1 cellular context compared by ENCODE assay signal in the genomic region with DNA sequence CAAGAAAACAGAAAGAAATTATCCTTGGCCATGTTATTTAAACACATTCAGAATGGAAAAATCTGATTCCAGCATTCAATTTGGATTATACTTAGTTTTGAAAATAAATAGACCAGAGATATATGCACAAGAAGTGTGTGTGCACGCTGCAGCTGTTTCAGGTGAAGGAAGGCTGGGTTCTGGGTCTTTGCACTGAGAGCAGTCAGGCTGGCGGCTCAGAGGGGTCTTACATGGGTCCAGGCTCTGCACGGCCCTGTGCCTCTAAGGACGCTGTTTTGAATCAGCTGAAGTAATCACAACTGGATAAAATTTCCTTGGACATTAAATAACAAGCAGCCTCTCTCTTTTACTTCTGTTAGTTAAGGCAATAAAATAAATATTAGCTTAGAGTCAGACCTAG.
TF ChIP-seq lines count a peak whose summit lies in the region.

No MANE protein-coding gene starts in this region.

TF ChIP-seq in IMR-90, 13 proteins besides CTCF, POLR2A, EP300 and RAD21:
- TF ChIP-seq NFE2L2 (IDR thresholded peaks at IDR 0.05; ENCODE audit: low read depth, low read length) = no peak
- no peak for TF ChIP-seq RCOR1 (IDR thresholded peaks at IDR 0.05; ENCODE audit: insufficient replicate concordance, low read length)
- TF ChIP-seq SMC3 (IDR thresholded peaks at IDR 0.05; ENCODE audit: low read depth, low read length) = no peak
- TF ChIP-seq MAFK (IDR thresholded peaks at IDR 0.05; ENCODE audit: low read depth, low read length) = no peak
- TF ChIP-seq FOS (IDR thresholded peaks at IDR 0.05; ENCODE audit: low read depth, low read length) = no peak
- TF ChIP-seq MAZ (IDR thresholded peaks at IDR 0.05; ENCODE audit: borderline replicate concordance, low read depth, low read length) = no peak
- no peak for TF ChIP-seq MXI1 (IDR thresholded peaks at IDR 0.05; ENCODE audit: borderline replicate concordance, low read depth, low read length)
- TF ChIP-seq, protein P1, sequence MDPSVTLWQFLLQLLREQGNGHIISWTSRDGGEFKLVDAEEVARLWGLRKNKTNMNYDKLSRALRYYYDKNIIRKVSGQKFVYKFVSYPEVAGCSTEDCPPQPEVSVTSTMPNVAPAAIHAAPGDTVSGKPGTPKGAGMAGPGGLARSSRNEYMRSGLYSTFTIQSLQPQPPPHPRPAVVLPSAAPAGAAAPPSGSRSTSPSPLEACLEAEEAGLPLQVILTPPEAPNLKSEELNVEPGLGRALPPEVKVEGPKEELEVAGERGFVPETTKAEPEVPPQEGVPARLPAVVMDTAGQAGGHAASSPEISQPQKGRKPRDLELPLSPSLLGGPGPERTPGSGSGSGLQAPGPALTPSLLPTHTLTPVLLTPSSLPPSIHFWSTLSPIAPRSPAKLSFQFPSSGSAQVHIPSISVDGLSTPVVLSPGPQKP (IDR thresholded peaks at IDR 0.05; ENCODE audit: borderline replicate concordance, low read depth, low read length) = no peak
- TF ChIP-seq BHLHE40 (IDR thresholded peaks at IDR 0.05; ENCODE audit: low read depth, low read length) = no peak
- no peak for TF ChIP-seq CHD1 (IDR thresholded peaks at IDR 0.05; ENCODE audit: low read depth, low read length)
- no peak for TF ChIP-seq RFX5 (IDR thresholded peaks at IDR 0.05; ENCODE audit: low read depth, low read length)
